In genomic region chrX:66902081-66902480, GRCh38 we compare ENCODE assay signal across 19 cellular contexts.
DNase-seq lines count a peak whose midpoint lies in the region; ATAC-seq and TF ChIP-seq lines count a peak whose summit lies in the region.
"Had no signal": no experiment of that assay in that cellular context is flagged by ENCODE, and none has a peak within 500 bp of the region (broad histone marks: within the 10 kb centered on the region; RNA-seq: fewer than 3 reads in every experiment).

No MANE protein-coding gene starts in this region.

- H3K4me2 ChIP-seq in hepatocyte = no peak overlapping the region
- H3K4me2 ChIP-seq: A549; BLaER1 treated with 17β-estradiol and CSF1 and Interleukin-3, amounts not matched to agents 10 nM and 100 nM had no signal

- no peaks in the 10 kb centered on the region for H3K9me3 ChIP-seq in hepatocyte (ENCODE audit: low read depth)
- no peaks in the 10 kb centered on the region for H3K9me3 ChIP-seq in aorta (ENCODE audit: control insufficient read depth, low read length)
- H3K9me3 ChIP-seq: A549; BE2C; BLaER1 treated with 17β-estradiol and CSF1 and Interleukin-3, amounts not matched to agents 10 nM and 100 nM; HAP-1 had no signal

- H3K79me2 ChIP-seq in hepatocyte = no peaks in the 10 kb centered on the region

- TF ChIP-seq CTCF in 22Rv1 (IDR thresholded peaks at IDR 0.05) (no peak), LNCaP clone FGC (IDR thresholded peaks at IDR 0.05; ENCODE audit: control insufficient read depth, extremely low read depth, insufficient read depth) (no peak), hepatocyte (IDR thresholded peaks at IDR 0.05; ENCODE audit: poor library complexity) (no peak)

- no peak for ATAC-seq in aorta (ENCODE audit: low FRiP score)
- ATAC-seq: A549 had no signal

- H3K36me3 ChIP-seq in hepatocyte (replicated peaks; ENCODE audit: insufficient read depth, low read depth) (no peaks in the 10 kb centered on the region), aorta (ENCODE audit: control insufficient read depth in 1 of 2, insufficient read depth in 2 of 2, low read length in 1 of 2) (no peaks in the 10 kb centered on the region)
- H3K36me3 ChIP-seq: BE2C; BLaER1 treated with 17β-estradiol and CSF1 and Interleukin-3, amounts not matched to agents 10 nM and 100 nM; HAP-1 had no signal

- H3K27me3 ChIP-seq in hepatocyte (no peaks in the 10 kb centered on the region), aorta (ENCODE audit: control insufficient read depth in 1 of 2, insufficient read depth in 2 of 2, low read length in 1 of 2) (no peaks in the 10 kb centered on the region)
- H3K27me3 ChIP-seq: BE2C had no signal

- intact Hi-C loops in aorta (cut with DNase I) = no loop called here

- H2AFZ ChIP-seq in hepatocyte = no peak overlapping the region

- H3K4me3 ChIP-seq in LNCaP clone FGC (ENCODE audit: low read depth, low read length) (no peak overlapping the region), hepatocyte (no peak overlapping the region), aorta (ENCODE audit: low read length in 2 of 2) (no peak overlapping the region)
- H3K4me3 ChIP-seq: A549; BLaER1 treated with 17β-estradiol and CSF1 and Interleukin-3, amounts not matched to agents 10 nM and 100 nM; HAP-1 had no signal

- peak; percentile 92 for DNase-seq in LNCaP clone FGC (ENCODE audit: low read depth)
- no peak for DNase-seq in hepatocyte (ENCODE audit: low spot score)
- no peak for DNase-seq in aorta
- no peak for DNase-seq in epidermal melanocyte (ENCODE audit: insufficient read length, low spot score)
- no peak for DNase-seq in kidney tubule cell (ENCODE audit: low spot score)
- DNase-seq: 8988T; ACHN; AML-193; BE2C; CD4-positive, alpha-beta memory T cell; COR-L47; DMS153; DND-41; GOT3; HFFc6 had no signal

- WGBS in hepatocyte (ENCODE audit: low lambda C conversion rate, missing lambda C conversion rate) = 39% methylated on average over 4 of the region's 4 CpGs
- WGBS in aorta, 2 donors = 53 to 65% methylated on average over 4 of the region's 4 CpGs

- no peaks in the 10 kb centered on the region for H3K9me2 ChIP-seq in hepatocyte (replicated peaks; ENCODE audit: insufficient read depth)

- H3K4me1 ChIP-seq in hepatocyte (ENCODE audit: insufficient read depth) (peaks cover 2% of the 10 kb centered on the region), aorta (ENCODE audit: control insufficient read depth in 1 of 2, insufficient read depth in 2 of 2, low read length in 2 of 2) (no peaks in the 10 kb centered on the region)
- H3K4me1 ChIP-seq: A549; BE2C; BLaER1 treated with 17β-estradiol and CSF1 and Interleukin-3, amounts not matched to agents 10 nM and 100 nM; HAP-1 had no signal

- H3K27ac ChIP-seq in 22Rv1 (peak overlapping the region; percentile 84), hepatocyte (peak overlapping the region; percentile 49), aorta (ENCODE audit: low read depth in 1 of 2, low read length in 2 of 2) (no peak overlapping the region)
- H3K27ac ChIP-seq: A549; BLaER1 treated with 17β-estradiol and CSF1 and Interleukin-3, amounts not matched to agents 10 nM and 100 nM had no signal

- H4K20me1 ChIP-seq in hepatocyte (ENCODE audit: insufficient read depth, poor library complexity, severe bottlenecking) = no peaks in the 10 kb centered on the region
- H4K20me1 ChIP-seq: BLaER1 treated with 17β-estradiol and CSF1 and Interleukin-3, amounts not matched to agents 10 nM and 100 nM had no signal

Comparison
In these comparisons a context has a peak if more than half of its experiments do, and no peak if none do; other contexts are left out.
1. H3K27ac ChIP-seq: peak in 22Rv1 (single experiment) and hepatocyte (single experiment); none in aorta (0 of 2).